ENCODE assay signal across 8 cellular contexts in the genomic region with DNA sequence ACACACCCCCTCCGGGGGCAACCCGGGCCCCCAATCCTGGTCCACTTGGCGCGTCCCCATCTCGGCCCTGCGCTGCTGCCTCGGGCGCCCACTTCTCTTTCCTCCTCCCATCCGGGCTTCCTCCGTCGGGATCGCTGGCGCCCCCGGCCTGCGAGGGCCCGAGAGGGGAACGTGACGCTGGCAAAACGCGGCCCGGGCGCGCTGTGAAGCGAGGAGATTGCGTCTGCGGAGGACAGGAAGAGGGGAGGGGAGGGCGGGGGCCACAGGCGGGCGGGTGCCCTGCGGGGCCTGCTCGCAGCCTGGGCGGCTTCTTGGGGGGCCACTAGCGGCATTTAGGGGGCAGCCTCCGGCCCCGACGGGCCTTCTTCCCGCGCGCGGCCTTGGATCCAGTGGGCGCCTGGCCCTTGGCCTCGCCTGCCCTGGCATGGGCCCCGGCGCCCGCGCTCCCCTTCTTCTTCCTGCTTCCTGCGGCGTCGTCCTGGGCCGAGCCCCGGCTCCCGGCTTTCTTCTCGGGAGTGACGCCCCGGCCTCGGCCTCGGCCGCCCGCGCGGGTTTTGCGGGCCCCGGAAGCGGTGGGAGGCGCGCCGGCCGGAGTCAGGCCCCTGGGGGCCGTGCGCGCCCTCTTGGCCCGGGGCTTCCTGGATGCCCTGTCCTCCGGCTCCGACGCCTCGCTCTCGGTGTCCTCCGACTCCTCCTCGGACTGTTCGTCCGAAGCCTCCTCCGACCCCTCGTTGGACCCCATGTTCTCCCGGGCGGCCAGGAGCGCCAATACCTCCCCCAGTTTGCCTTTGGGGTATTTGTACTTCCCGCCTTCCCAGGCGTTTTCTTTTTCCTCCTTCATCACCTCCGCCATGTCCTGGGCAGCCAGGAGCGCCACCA. TPM values are rescaled to one million over a fixed set of nuclear protein-coding genes. Genes with fewer than 3 reads are reported as not detected.
DNase-seq lines count a peak whose midpoint lies in the region; ATAC-seq and TF ChIP-seq lines count a peak whose summit lies in the region.

No MANE protein-coding gene starts in this region.

- peaks cover 4% of the 10 kb centered on the region; the same call in 1 of the 2 replicates for H4K20me1 ChIP-seq in Karpas-422 (ENCODE audit: insufficient read depth, low read depth, low read length)

- no peaks in the 10 kb centered on the region for H3K36me3 ChIP-seq in spleen
- no peaks in the 10 kb centered on the region for H3K36me3 ChIP-seq in Karpas-422 (ENCODE audit: insufficient read depth, low read length)

- in situ Hi-C loops in KBM-7 (cut with MboI; ENCODE audit: low pct_unique_long_range_greater_than_20kb, low sequenced_read_pairs), result loop anchor here (10.0 kb wide), 2 partner anchors 99 to 209 kb away; no protein-coding TSS in a partner anchor

- 6% methylated on average over 90 of the region's 90 CpGs for WGBS in right cardiac atrium
- WGBS in spleen, 5 donors, result 2 to 16% (median 5%) methylated on average over 14 to 90 of the region's 90 CpGs

- no peak for TF ChIP-seq POLR2A in spleen (IDR thresholded peaks at IDR 0.05)

- no peak overlapping the region for H3K4me2 ChIP-seq in Karpas-422 (ENCODE audit: low read depth, low read length, poor library complexity, severe bottlenecking)

- H3K4me1 ChIP-seq in right cardiac atrium (ENCODE audit: control insufficient read depth, insufficient read depth, low read length) (peaks cover 5% of the 10 kb centered on the region), spleen (peaks cover 28 to 74% (median 56%) of the 10 kb centered on the region in 6 donors), Karpas-422 (ENCODE audit: low read length) (no peaks in the 10 kb centered on the region)

- DNase-seq in MV-4-11 (lab: John Stamatoyannopoulos, UW), result peak; percentile 13
- peak; percentile 53 for DNase-seq in activated naive CD4-positive, alpha-beta T cell treated with anti-CD3 and anti-CD28 coated beads, Interleukin-2, amount 50 U/mL, for 16 hours
- peak; percentile 59 to 86 (median 86) for DNase-seq in right cardiac atrium
- DNase-seq in spleen, result peak; percentile 80
- DNase-seq in Karpas-422, result no peak
- DNase-seq in C1 segment of cervical spinal cord (lab: John Stamatoyannopoulos, UW), result no peak
- no peak for DNase-seq in SKM-1 treated with dmso at 0.1 percent for 144 hours (lab: John Stamatoyannopoulos, UW; ENCODE audit: unreplicated experiment)
- no peak for DNase-seq in KBM-7

- TF ChIP-seq CTCF in spleen (IDR thresholded peaks at IDR 0.05 in 8 of 11, conservative IDR thresholded peaks at IDR 0.05 in 3 of 11), result no peak

- no peak overlapping the region for H2AFZ ChIP-seq in Karpas-422 (ENCODE audit: low read length)

- no peaks in the 10 kb centered on the region for H3K9me2 ChIP-seq in Karpas-422 (replicated peaks; ENCODE audit: insufficient read depth, low read length)

- no peak overlapping the region for H3K27ac ChIP-seq in right cardiac atrium (ENCODE audit: low read length)
- H3K27ac ChIP-seq in spleen, result peak overlapping the region; percentile 44 to 71 (median 62)
- H3K27ac ChIP-seq in Karpas-422 (ENCODE audit: low read length), result no peak overlapping the region

- intact Hi-C loops in right cardiac atrium (cut with DNase I) (no loop called here), spleen (cut with DNase I; ENCODE audit: low total_unique reads) (no loop called here)

- no peaks in the 10 kb centered on the region for H3K79me2 ChIP-seq in Karpas-422 (ENCODE audit: low read length)

- no peaks in the 10 kb centered on the region for H3K9me3 ChIP-seq in right cardiac atrium (ENCODE audit: control insufficient read depth, low read length)
- no peaks in the 10 kb centered on the region for H3K9me3 ChIP-seq in spleen
- H3K9me3 ChIP-seq in Karpas-422 (ENCODE audit: low read length), result no peaks in the 10 kb centered on the region

- peak; percentile 10 to 43 for ATAC-seq in right cardiac atrium

- H3K27me3 ChIP-seq in right cardiac atrium (ENCODE audit: control insufficient read depth, insufficient read depth) (no peaks in the 10 kb centered on the region), spleen (replicated peaks in 1 of 7) (peaks cover 0 to 82% (median 54%) of the 10 kb centered on the region in 7 donors), Karpas-422 (ENCODE audit: low read length) (no peaks in the 10 kb centered on the region)

- no peak overlapping the region for H3K9ac ChIP-seq in Karpas-422 (ENCODE audit: low read length)

- peak overlapping the region; percentile 54 for H3K4me3 ChIP-seq in right cardiac atrium (ENCODE audit: low read length)
- peak overlapping the region; percentile 19 to 67 (median 43) for H3K4me3 ChIP-seq in spleen
- H3K4me3 ChIP-seq in Karpas-422 (ENCODE audit: low read length), result no peak overlapping the region

RNA-seq across cellular contexts. Expression of a gene that starts 2.2 kb away (rescaled TPM):
- total RNA-seq in right cardiac atrium (1 to 10 TPM; 2.1 to 3.7 (median 2.3) TPM), spleen (1 to 10 TPM; 2.1 to 5.7 (median 3.0) TPM)
- polyA plus RNA-seq in right cardiac atrium (1.6 TPM), spleen (1 to 10 TPM in 2 of 3 donors, under 1 TPM in 1; 0.57 to 1.2 (median 1.2) TPM)
- not detected in 2 replicates for total RNA-seq in Karpas-422 (2014; rRNA removed; shearing (Covaris generic); ENCODE audit: low replicate concordance)

RNA-seq across cellular contexts. Expression of a gene that starts 22.1 kb away (rescaled TPM):
- total RNA-seq in right cardiac atrium (10 to 100 TPM; 15.7 to 29.8 (median 26.4) TPM), spleen (1 to 10 TPM in 4 of 7 donors, under 1 TPM in 3; 0.20 to 2.7 (median 1.7) TPM)
- polyA plus RNA-seq in right cardiac atrium (10.7 TPM), spleen (1 to 10 TPM in 1 of 3 donors, under 1 TPM in 2; 0.13 to 1.8 (median 0.19) TPM)
- not detected in 2 replicates for total RNA-seq in Karpas-422 (2014; rRNA removed; shearing (Covaris generic); ENCODE audit: low replicate concordance)

Comparison
In these comparisons a context has a peak if more than half of its experiments do, and no peak if none do; other contexts are left out.
1. DNase-seq: peak in MV-4-11 (single experiment), activated naive CD4-positive, alpha-beta T cell treated with anti-CD3 and anti-CD28 coated beads, Interleukin-2, amount 50 U/mL, for 16 hours (single experiment), right cardiac atrium (3 of 3) and spleen (single experiment); none in Karpas-422 (single experiment), C1 segment of cervical spinal cord (0 of 14), SKM-1 treated with dmso at 0.1 percent for 144 hours (single experiment) and KBM-7 (single experiment).
2. H3K27ac ChIP-seq: peak in spleen (8 of 8); none in right cardiac atrium (single experiment) and Karpas-422 (single experiment).
3. RNA of a gene that starts 22.1 kb away (total RNA-seq): 15.7 to 29.8 TPM in right cardiac atrium; 0.20 to 2.7 TPM in spleen and not detected in Karpas-422; every median in the first group is over 4 times any median in the second.